Comparison of ENCODE assay signal across 22 cellular contexts in the genomic region with DNA sequence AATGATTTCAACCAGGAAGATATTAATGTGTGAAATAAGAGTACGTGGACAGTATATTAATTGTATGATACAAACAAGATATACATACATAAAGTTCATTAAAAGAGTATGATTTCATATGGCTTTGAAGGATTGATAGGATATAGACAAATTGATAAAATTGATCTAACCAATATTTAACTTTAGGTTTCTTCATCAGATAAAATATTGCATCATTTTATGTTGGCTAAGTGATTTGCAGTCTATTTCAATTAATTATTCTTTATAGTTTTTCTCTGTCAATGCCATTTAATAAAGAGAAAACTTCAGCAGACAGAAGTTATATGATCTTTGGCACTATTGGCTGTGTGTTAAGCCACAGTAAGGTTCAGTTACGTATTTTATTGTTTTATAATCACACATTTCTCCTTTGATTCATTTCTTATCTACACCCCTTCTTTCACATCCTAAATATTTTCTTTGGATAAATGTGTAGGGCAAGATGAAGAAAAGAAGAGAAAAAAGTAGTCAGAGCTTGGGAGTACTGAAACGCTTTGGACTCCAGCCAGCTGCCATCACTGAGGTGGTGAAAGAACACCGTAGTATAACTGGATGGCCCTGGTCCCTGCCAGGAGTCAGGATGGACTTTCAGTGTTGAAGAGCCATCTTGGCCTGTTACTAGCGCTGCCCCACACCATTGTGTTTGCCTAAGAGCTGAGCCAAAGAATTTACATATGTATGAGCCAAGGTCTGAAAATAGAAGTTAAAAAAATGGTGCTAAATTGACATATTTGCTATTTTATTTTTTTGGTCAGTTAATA. TPM values are rescaled to one million over a fixed set of nuclear protein-coding genes. Genes with fewer than 3 reads are reported as not detected.
DNase-seq lines count a peak whose midpoint lies in the region; ATAC-seq, FAIRE-seq and TF ChIP-seq lines count a peak whose summit lies in the region.
"Had no signal": no experiment of that assay in that cellular context is flagged by ENCODE, and none has a peak within 500 bp of the region (broad histone marks: within the 10 kb centered on the region; RNA-seq: fewer than 3 reads in every experiment).

No MANE protein-coding gene starts in this region.

- no peaks in the 10 kb centered on the region for H3F3A ChIP-seq in GM23338 (replicated peaks; ENCODE audit: low read depth)

- peaks cover 11% of the 10 kb centered on the region; the same call in 1 of the 2 replicates for H3K4me1 ChIP-seq in GM23338 (ENCODE audit: insufficient read depth)
- peaks cover 0 to 6% (median 1%) of the 10 kb centered on the region in 3 donors for H3K4me1 ChIP-seq in pancreas
- H3K4me1 ChIP-seq: upper lobe of right lung had no signal

- H3K4me3 Mint-ChIP-seq in GM23338, result no peak overlapping the region
- no peak overlapping the region for H3K4me3 Mint-ChIP-seq in WTC11
- no peak overlapping the region for H3K4me3 Mint-ChIP-seq in naive thymus-derived CD8-positive, alpha-beta T cell
- H3K4me3 Mint-ChIP-seq: CD8-positive, alpha-beta memory T cell; memory B cell; naive thymus-derived CD4-positive, alpha-beta T cell; stimulated activated naive CD8-positive, alpha-beta T cell treated with anti-CD3 and anti-CD28 coated beads, Interleukin-15, Interleukin-2, amounts not matched to agents 100 ng/mL and 50 ng/mL, for 24 hours; T-helper 1 cell treated with Interleukin-12 subunit alpha and Interleukin-12 subunit beta and Interleukin-4 antibody, amounts not matched to agents 30 μg/mL and 1 μg/mL, for 36 hours had no signal

- POLR2A ChIA-PET in WTC11 (lab: Charles Lee), result no interaction called here
- POLR2A ChIA-PET in naive thymus-derived CD8-positive, alpha-beta T cell (lab: Charles Lee), result no interaction called here

- no peaks in the 10 kb centered on the region for H4K20me1 ChIP-seq in GM23338 (replicated peaks; ENCODE audit: insufficient read depth)

- H3K27me3 ChIP-seq in GM23338 (ENCODE audit: insufficient read depth) (no peaks in the 10 kb centered on the region), pancreas (no peaks in the 10 kb centered on the region)
- H3K27me3 ChIP-seq: upper lobe of right lung had no signal

- H3K9me3 ChIP-seq in pancreas, result no peaks in the 10 kb centered on the region
- H3K9me3 ChIP-seq: upper lobe of right lung had no signal

- no peaks in the 10 kb centered on the region for H3K79me2 ChIP-seq in GM23338 (replicated peaks; ENCODE audit: insufficient read depth)

- H3K9me3 Mint-ChIP-seq in GM23338 (no peaks in the 10 kb centered on the region), WTC11 (peaks cover 3% of the 10 kb centered on the region; the same call in 1 of the 2 replicates)
- H3K9me3 Mint-ChIP-seq in naive thymus-derived CD8-positive, alpha-beta T cell, result no peaks in the 10 kb centered on the region
- H3K9me3 Mint-ChIP-seq: CD8-positive, alpha-beta memory T cell; memory B cell; naive thymus-derived CD4-positive, alpha-beta T cell; stimulated activated naive CD8-positive, alpha-beta T cell treated with anti-CD3 and anti-CD28 coated beads, Interleukin-15, Interleukin-2, amounts not matched to agents 100 ng/mL and 50 ng/mL, for 24 hours; T-helper 1 cell treated with Interleukin-12 subunit alpha and Interleukin-12 subunit beta and Interleukin-4 antibody, amounts not matched to agents 30 μg/mL and 1 μg/mL, for 36 hours had no signal

- H3K36me3 ChIP-seq in GM23338 (ENCODE audit: insufficient read depth) (no peaks in the 10 kb centered on the region), pancreas (no peaks in the 10 kb centered on the region)
- H3K36me3 ChIP-seq: upper lobe of right lung had no signal

- peak; percentile 47 for FAIRE-seq in pancreas (lab: Jason Lieb, UNC)

- WGBS in pancreas, 2 donors, result 75 to 85% methylated on average over 5 of the region's 5 CpGs

- no peak overlapping the region for H2AFZ ChIP-seq in GM23338

- no peaks in the 10 kb centered on the region; the same call in 1 of the 2 replicates for H3K9me2 ChIP-seq in GM23338 (ENCODE audit: insufficient read depth)

- H3K36me3 Mint-ChIP-seq in GM23338 (ENCODE audit: low read depth), result no peaks in the 10 kb centered on the region
- H3K36me3 Mint-ChIP-seq in WTC11, result no peaks in the 10 kb centered on the region
- H3K36me3 Mint-ChIP-seq in naive thymus-derived CD8-positive, alpha-beta T cell, result no peaks in the 10 kb centered on the region
- H3K36me3 Mint-ChIP-seq: CD8-positive, alpha-beta memory T cell; memory B cell; naive thymus-derived CD4-positive, alpha-beta T cell had no signal

- H3K4me3 ChIP-seq in GM23338 (no peak overlapping the region), pancreas (no peak overlapping the region)
- H3K4me3 ChIP-seq: upper lobe of right lung had no signal

- H3K27ac Mint-ChIP-seq in GM23338, result peak overlapping the region; percentile 78
- no peak overlapping the region for H3K27ac Mint-ChIP-seq in WTC11
- no peak overlapping the region for H3K27ac Mint-ChIP-seq in naive thymus-derived CD8-positive, alpha-beta T cell
- H3K27ac Mint-ChIP-seq: CD8-positive, alpha-beta memory T cell; memory B cell; naive thymus-derived CD4-positive, alpha-beta T cell; stimulated activated naive CD8-positive, alpha-beta T cell treated with anti-CD3 and anti-CD28 coated beads, Interleukin-15, Interleukin-2, amounts not matched to agents 100 ng/mL and 50 ng/mL, for 24 hours; T-helper 1 cell treated with Interleukin-12 subunit alpha and Interleukin-12 subunit beta and Interleukin-4 antibody, amounts not matched to agents 30 μg/mL and 1 μg/mL, for 36 hours had no signal

- ATAC-seq in GM23338 (peak; percentile 73), WTC11 (peak; percentile 88), left ventricle myocardium superior (peak; percentile 68), pancreas (no peak), HG02588 (IDR thresholded peaks at IDR 0.05; ENCODE audit: unreplicated experiment) (no peak), HG02623 (IDR thresholded peaks at IDR 0.05; ENCODE audit: unreplicated experiment) (no peak)
- ATAC-seq in naive thymus-derived CD8-positive, alpha-beta T cell, result no peak
- ATAC-seq: naive thymus-derived CD4-positive, alpha-beta T cell; PC-3; upper lobe of right lung had no signal

- no peak overlapping the region for H3K4me2 ChIP-seq in GM23338

- intact Hi-C loops in left ventricle myocardium superior (cut with micrococcal nuclease) (no loop called here), pancreas (cut with DNase I) (no loop called here)

- H3K4me1 Mint-ChIP-seq in GM23338 (peaks cover 20% of the 10 kb centered on the region), WTC11 (peaks cover 28% of the 10 kb centered on the region)
- H3K4me1 Mint-ChIP-seq in naive thymus-derived CD8-positive, alpha-beta T cell, result no peaks in the 10 kb centered on the region
- H3K4me1 Mint-ChIP-seq: CD8-positive, alpha-beta memory T cell; memory B cell; naive thymus-derived CD4-positive, alpha-beta T cell had no signal

- H3K27ac ChIP-seq in GM23338 (ENCODE audit: low read depth) (no peak overlapping the region), pancreas (no peak overlapping the region)
- H3K27ac ChIP-seq: upper lobe of right lung had no signal

- no peak for TF ChIP-seq CTCF in GM23338 (conservative IDR thresholded peaks at IDR 0.05; ENCODE audit: low read depth in 2 of 2)
- TF ChIP-seq CTCF in WTC11 (IDR thresholded peaks at IDR 0.05), result no peak
- no peak for TF ChIP-seq CTCF in pancreas (IDR thresholded peaks at IDR 0.05)

- CTCF ChIA-PET in WTC11 (lab: Charles Lee), result interaction anchor here (1.3 kb wide), 1 partner anchor 10 kb away, joined by 3 read pairs; a partner anchor contains a TSS

- H3K27me3 Mint-ChIP-seq in GM23338 (ENCODE audit: insufficient read depth, low read depth, poor library complexity) (no peaks in the 10 kb centered on the region), WTC11 (ENCODE audit: low read depth) (no peaks in the 10 kb centered on the region; the same call in 1 of the 2 replicates)
- H3K27me3 Mint-ChIP-seq in naive thymus-derived CD8-positive, alpha-beta T cell, result peaks cover under 1 to 6% (median 4%) of the 10 kb centered on the region in 5 donors

- DNase-seq in GM23338 (ENCODE audit: low spot score), result peak; percentile 47
- peak; percentile 14 for DNase-seq in WTC11 (ENCODE audit: low spot score)
- peak; percentile 50 for DNase-seq in left ventricle myocardium superior
- peak in 1 of 6 donors; percentile 22 for DNase-seq in pancreas
- no peak for DNase-seq in naive thymus-derived CD8-positive, alpha-beta T cell
- DNase-seq: activated CD4-positive, alpha-beta T cell treated with anti-CD3 and anti-CD28 coated beads, Interleukin-2, amount 50 U/mL, for 1 hour; activated gamma-delta T cell; CD8-positive, alpha-beta memory T cell; DND-41; HCEC 1CT; islet precursor cell; naive thymus-derived CD4-positive, alpha-beta T cell; NCI-H1436; NCI-H774; PC-3; stimulated activated CD4-positive, alpha-beta T cell treated with anti-CD3 and anti-CD28 coated beads, Interleukin-4, amount 100 ng/mL, for 24 hours; upper lobe of right lung had no signal

TF ChIP-seq in GM23338, 12 proteins besides CTCF, POLR2A, EP300 and RAD21 (continues in another document):
- no peak for TF ChIP-seq NANOG (IDR thresholded peaks at IDR 0.05; ENCODE audit: borderline replicate concordance)
- peak; percentile 81; the same call in 1 of the 2 replicates for TF ChIP-seq ZNF114 (CRISPR knock-in tag; IDR thresholded peaks at IDR 0.05)
- TF ChIP-seq POLR2AphosphoS5 (IDR thresholded peaks at IDR 0.05; ENCODE audit: low read depth), result no peak

TF ChIP-seq in WTC11, 78 proteins besides CTCF, POLR2A, EP300 and RAD21 (continues in another document):
- TF ChIP-seq, protein P1, sequence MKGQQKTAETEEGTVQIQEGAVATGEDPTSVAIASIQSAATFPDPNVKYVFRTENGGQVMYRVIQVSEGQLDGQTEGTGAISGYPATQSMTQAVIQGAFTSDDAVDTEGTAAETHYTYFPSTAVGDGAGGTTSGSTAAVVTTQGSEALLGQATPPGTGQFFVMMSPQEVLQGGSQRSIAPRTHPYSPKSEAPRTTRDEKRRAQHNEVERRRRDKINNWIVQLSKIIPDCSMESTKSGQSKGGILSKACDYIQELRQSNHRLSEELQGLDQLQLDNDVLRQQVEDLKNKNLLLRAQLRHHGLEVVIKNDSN (CRISPR knock-in tag; IDR thresholded peaks at IDR 0.05), result no peak
- TF ChIP-seq ESRRA (CRISPR knock-in tag; IDR thresholded peaks at IDR 0.05; ENCODE audit: borderline replicate concordance), result no peak
- TF ChIP-seq ZNF219 (CRISPR knock-in tag; IDR thresholded peaks at IDR 0.05; ENCODE audit: borderline replicate concordance), result no peak

RNA-seq across cellular contexts. Expression of a gene that starts 9.8 kb away (rescaled TPM):
- 11.0 and 15.7 TPM in 2 replicates for total RNA-seq in GM23338 (2014; rRNA removed; shearing (Covaris generic))
- polyA plus RNA-seq in GM23338 (2016; fragmentation: Nextera tagmentation; extraction: Ambion mirVana) (4.9 and 5.5 TPM in 2 replicates), pancreas (under 1 TPM; 0.42 to 0.92 TPM)
- total RNA-seq in WTC11 (2021) (9.0 to 18.7 TPM (median 15.5 TPM) in 3 replicates), left ventricle myocardium superior (3.1 TPM), pancreas (1 to 10 TPM in 4 of 6 donors, under 1 TPM in 2; 0.23 to 2.0 (median 1.3) TPM)
- total RNA-seq in naive thymus-derived CD8-positive, alpha-beta T cell, result under 1 TPM; 0.49 to 0.55 TPM
- under 1 TPM in 1 of 3 donors, not detected in 2; 0.46 TPM for polyA plus RNA-seq in naive thymus-derived CD8-positive, alpha-beta T cell
- polyA plus RNA-seq: CD8-positive, alpha-beta memory T cell had no signal

Comparison
In these comparisons a context has a peak if more than half of its experiments do, and no peak if none do; other contexts are left out.
1. ATAC-seq: peak in GM23338 (single experiment), WTC11 (single experiment) and left ventricle myocardium superior (single experiment); none in pancreas (0 of 4), HG02588 (single experiment), HG02623 (single experiment) and naive thymus-derived CD8-positive, alpha-beta T cell (0 of 2).
2. DNase-seq: peak in GM23338 (single experiment), WTC11 (single experiment) and left ventricle myocardium superior (single experiment); none in naive thymus-derived CD8-positive, alpha-beta T cell (0 of 10).